8 cellular contexts compared by ENCODE assay signal in genomic region chr9:83583151-83584014, GRCh38. TPM values are rescaled to one million over a fixed set of nuclear protein-coding genes. Genes with fewer than 3 reads are reported as not detected.
DNase-seq lines count a peak whose midpoint lies in the region; ATAC-seq, FAIRE-seq and TF ChIP-seq lines count a peak whose summit lies in the region.

No MANE protein-coding gene starts in this region.

- no peaks in the 10 kb centered on the region for H4K20me1 ChIP-seq in astrocyte (ENCODE audit: insufficient read depth, low read length)
- no peaks in the 10 kb centered on the region for H4K20me1 ChIP-seq in hepatocyte (ENCODE audit: insufficient read depth, poor library complexity, severe bottlenecking)

- H3K9ac ChIP-seq in astrocyte (ENCODE audit: low read length): no peak overlapping the region

- no peaks in the 10 kb centered on the region for H3K79me2 ChIP-seq in astrocyte (ENCODE audit: insufficient read depth, low read length)
- H3K79me2 ChIP-seq in hepatocyte: no peaks in the 10 kb centered on the region

- DNase-seq in Right ventricle myocardium inferior (ENCODE audit: missing footprints) (no peak), cardiac septum (ENCODE audit: low spot score) (no peak), NCI-H460 (ENCODE audit: extremely low read depth, low read depth) (peak; percentile 49), astrocyte (ENCODE audit: low read depth) (peak; percentile 38), hepatocyte (ENCODE audit: low spot score) (peak; percentile 76)
- DNase-seq in stimulated activated CD4-positive, alpha-beta T cell treated with anti-CD3 and anti-CD28 coated beads, Interleukin-15, amount 100 ng/mL, for 24 hours: peak; percentile 30
- no peak for DNase-seq in stimulated activated naive CD4-positive, alpha-beta T cell treated with Interleukin-2 at 50 U/mL for 16 hours (lab: John Stamatoyannopoulos, UW)

- FAIRE-seq in astrocyte (lab: Jason Lieb, UNC): no peak

- H3K4me2 ChIP-seq in astrocyte (ENCODE audit: low read length) (no peak overlapping the region), hepatocyte (no peak overlapping the region)

- no peak overlapping the region for H3K27ac Mint-ChIP-seq in astrocyte (ENCODE audit: unreplicated experiment)

- no peaks in the 10 kb centered on the region for H3K36me3 ChIP-seq in astrocyte (ENCODE audit: insufficient read depth, low read length)
- H3K36me3 ChIP-seq in hepatocyte (replicated peaks; ENCODE audit: insufficient read depth, low read depth): no peaks in the 10 kb centered on the region

- no peaks in the 10 kb centered on the region for H3K27me3 Mint-ChIP-seq in astrocyte (ENCODE audit: low read depth, unreplicated experiment)

- H3K4me3 ChIP-seq in astrocyte (ENCODE audit: insufficient read depth, low read depth, low read length) (no peak overlapping the region), hepatocyte (no peak overlapping the region)

- no peaks in the 10 kb centered on the region for H3K4me1 Mint-ChIP-seq in astrocyte (ENCODE audit: low read depth, unreplicated experiment)

- no peaks in the 10 kb centered on the region for H3K36me3 Mint-ChIP-seq in astrocyte (ENCODE audit: low read depth, unreplicated experiment)

- H2AFZ ChIP-seq in astrocyte (ENCODE audit: low read depth, low read length): no peak overlapping the region
- no peak overlapping the region for H2AFZ ChIP-seq in hepatocyte

- H3K27ac ChIP-seq in astrocyte (ENCODE audit: low read depth, low read length) (no peak overlapping the region), hepatocyte (no peak overlapping the region)

- H3K27me3 ChIP-seq in astrocyte (ENCODE audit: insufficient read depth, low read length): no peaks in the 10 kb centered on the region
- no peaks in the 10 kb centered on the region for H3K27me3 ChIP-seq in hepatocyte

- H3K9me2 ChIP-seq in hepatocyte (replicated peaks; ENCODE audit: insufficient read depth): no peaks in the 10 kb centered on the region

- H3K4me1 ChIP-seq in astrocyte (ENCODE audit: insufficient read depth, low read length) (no peaks in the 10 kb centered on the region), hepatocyte (ENCODE audit: insufficient read depth) (no peaks in the 10 kb centered on the region)

- no peaks in the 10 kb centered on the region for H3K9me3 ChIP-seq in astrocyte (ENCODE audit: insufficient read depth, low read depth, low read length)
- H3K9me3 ChIP-seq in hepatocyte (ENCODE audit: low read depth): no peaks in the 10 kb centered on the region

- peaks cover 2% of the 10 kb centered on the region for H3K9me3 Mint-ChIP-seq in astrocyte (ENCODE audit: unreplicated experiment)

- ATAC-seq in Right ventricle myocardium inferior (peak; percentile 60), HG02588 (IDR thresholded peaks at IDR 0.05; ENCODE audit: unreplicated experiment) (peak; percentile 67)

- intact Hi-C loops in Right ventricle myocardium inferior (cut with DNase I): no loop called here
- intact Hi-C loops in cardiac septum (cut with DNase I): no loop called here

- peak; percentile 78 for TF ChIP-seq CTCF in astrocyte (IDR thresholded peaks at IDR 0.05; ENCODE audit: insufficient read depth, low read depth, low read length)
- TF ChIP-seq CTCF in hepatocyte (IDR thresholded peaks at IDR 0.05; ENCODE audit: poor library complexity): peak; percentile 68

- 66% methylated on average over 6 of the region's 6 CpGs for WGBS in hepatocyte (ENCODE audit: low lambda C conversion rate, missing lambda C conversion rate)

- H3K4me3 Mint-ChIP-seq in astrocyte (ENCODE audit: unreplicated experiment): no peak overlapping the region

RNA-seq across cellular contexts. Expression of gene IDNK, which starts 39.6 kb away (rescaled TPM):
- total RNA-seq in Right ventricle myocardium inferior (3.4 TPM), cardiac septum (5.4 TPM), astrocyte (1.3 and 1.8 TPM in 2 replicates), hepatocyte (5.3 and 11.1 TPM in 2 replicates)
- 13.7 and 16.8 TPM in 2 replicates for total RNA-seq in NCI-H460 (2014; rRNA removed; shearing (Covaris generic))
- polyA plus RNA-seq in NCI-H460 (2014; cell fraction: nucleus; rRNA removed): 7.5 and 17.9 TPM in 2 replicates
- polyA plus RNA-seq in hepatocyte: 8.7 and 10.5 TPM in 2 replicates

RNA-seq across cellular contexts. Expression of gene FRMD3, which starts 45.2 kb away (rescaled TPM):
- total RNA-seq in Right ventricle myocardium inferior: 98.9 TPM
- 123 TPM for total RNA-seq in cardiac septum
- total RNA-seq in NCI-H460 (2014; rRNA removed; shearing (Covaris generic)): 2.7 TPM in 2 replicates
- 1.6 and 2.9 TPM in 2 replicates for polyA plus RNA-seq in NCI-H460 (2014; cell fraction: nucleus; rRNA removed)
- 0.29 and 0.39 TPM in 2 replicates for total RNA-seq in astrocyte
- 6.5 and 7.0 TPM in 2 replicates for total RNA-seq in hepatocyte
- polyA plus RNA-seq in hepatocyte: 3.7 and 3.9 TPM in 2 replicates

Comparison
In these comparisons a context has a peak if more than half of its experiments do, and no peak if none do; other contexts are left out.
1. DNase-seq: peak in NCI-H460 (single experiment), astrocyte (single experiment), hepatocyte (single experiment) and stimulated activated CD4-positive, alpha-beta T cell treated with anti-CD3 and anti-CD28 coated beads, Interleukin-15, amount 100 ng/mL, for 24 hours (single experiment); none in Right ventricle myocardium inferior (single experiment), cardiac septum (single experiment) and stimulated activated naive CD4-positive, alpha-beta T cell treated with Interleukin-2 at 50 U/mL for 16 hours (single experiment).
2. RNA of gene FRMD3, which starts 45.2 kb away (total RNA-seq): 123 TPM in cardiac septum (single experiment) and 98.9 TPM in Right ventricle myocardium inferior (single experiment); 6.5 to 7.0 TPM in hepatocyte, 2.7 TPM in NCI-H460 and 0.29 to 0.39 TPM in astrocyte; every median in the first group is over 10 times any median in the second.